In genomic region chr21:36159356-36159921, GRCh38 we compare ENCODE assay signal across 20 cellular contexts. TPM values are rescaled to one million over a fixed set of nuclear protein-coding genes. Genes with fewer than 3 reads are reported as not detected.
DNase-seq lines count a peak whose midpoint lies in the region; ATAC-seq and TF ChIP-seq lines count a peak whose summit lies in the region.
"Had no signal": no experiment of that assay in that cellular context is flagged by ENCODE, and none has a peak within 500 bp of the region (broad histone marks: within the 10 kb centered on the region; RNA-seq: fewer than 3 reads in every experiment).

No MANE protein-coding gene starts in this region.

- peak overlapping the region; percentile 53 to 78 for H3K4me3 Mint-ChIP-seq in CD14-positive monocyte
- peak overlapping the region; percentile 40 for H3K4me3 Mint-ChIP-seq in natural killer cell
- H3K4me3 Mint-ChIP-seq: activated CD4-positive, alpha-beta memory T cell treated with anti-CD3 and anti-CD28 coated beads, Interleukin-2, amount 10 ng/mL, durations not matched to agents 7 days and 5 days; activated naive CD4-positive, alpha-beta T cell treated with anti-CD3 and anti-CD28 coated beads, Interleukin-2, amount 10 ng/mL, durations not matched to agents 7 days and 5 days; activated T-cell treated with anti-CD3 and anti-CD28 coated beads, Interleukin-2, amount 50 U/mL, for 24 hours; H9; stimulated activated naive CD8-positive, alpha-beta T cell treated with anti-CD3 and anti-CD28 coated beads, Interleukin-15, amount 100 ng/mL, for 72 hours had no signal

- H3K27me3 Mint-ChIP-seq in CD14-positive monocyte (ENCODE audit: low read depth in 3 of 3) (peaks cover 1 to 3% (median 2%) of the 10 kb centered on the region in 3 donors), natural killer cell (ENCODE audit: low read depth in 2 of 2) (no peaks in the 10 kb centered on the region)
- H3K27me3 Mint-ChIP-seq: activated T-cell treated with anti-CD3 and anti-CD28 coated beads, Interleukin-2, amount 50 U/mL, for 24 hours; stimulated activated naive CD8-positive, alpha-beta T cell treated with anti-CD3 and anti-CD28 coated beads, Interleukin-15, amount 100 ng/mL, for 72 hours had no signal

- peaks cover 71% of the 10 kb centered on the region for H3K4me1 Mint-ChIP-seq in CD14-positive monocyte
- peaks cover 30 to 40% of the 10 kb centered on the region in 2 donors for H3K4me1 Mint-ChIP-seq in natural killer cell

- no peak for TF ChIP-seq POLR2A in erythroblast (IDR thresholded peaks at IDR 0.05; ENCODE audit: low read length)

- H3K9me3 Mint-ChIP-seq in CD14-positive monocyte (peaks cover 0 to 2% (median 0%) of the 10 kb centered on the region in 7 donors), natural killer cell (no peaks in the 10 kb centered on the region)
- H3K9me3 Mint-ChIP-seq: activated CD4-positive, alpha-beta memory T cell treated with anti-CD3 and anti-CD28 coated beads, Interleukin-2, amount 10 ng/mL, durations not matched to agents 7 days and 5 days; activated naive CD4-positive, alpha-beta T cell treated with anti-CD3 and anti-CD28 coated beads, Interleukin-2, amount 10 ng/mL, durations not matched to agents 7 days and 5 days; activated T-cell treated with anti-CD3 and anti-CD28 coated beads, Interleukin-2, amount 50 U/mL, for 24 hours; H9; stimulated activated naive CD8-positive, alpha-beta T cell treated with anti-CD3 and anti-CD28 coated beads, Interleukin-15, amount 100 ng/mL, for 72 hours had no signal

- no peak for ATAC-seq in natural killer cell
- ATAC-seq in HG02938 (IDR thresholded peaks at IDR 0.05; ENCODE audit: unreplicated experiment) = no peak
- ATAC-seq: sciatic nerve; stimulated activated naive CD8-positive, alpha-beta T cell treated with anti-CD3 and anti-CD28 coated beads, Interleukin-15, amount 100 ng/mL, for 72 hours had no signal

- intact Hi-C loops in CD14-positive monocyte (cut with micrococcal nuclease) (loop anchor here (5.0 to 10.0 kb wide), 3 partner anchors 97 to 1105 kb away; partner anchors contain the start of genes MORC3 (in 1 of the 2), SETD4 (in 1 of the 2) and VPS26C (in 1 of the 2)), natural killer cell (cut with micrococcal nuclease) (no loop called here)

- H3K36me3 Mint-ChIP-seq in CD14-positive monocyte (peaks cover 14 to 24% of the 10 kb centered on the region in 2 donors), natural killer cell (no peaks in the 10 kb centered on the region)

- TF ChIP-seq CTCF in CD14-positive monocyte (IDR thresholded peaks at IDR 0.05) = no peak
- no peak for TF ChIP-seq CTCF in natural killer cell (IDR thresholded peaks at IDR 0.05)

- H3K27ac Mint-ChIP-seq in CD14-positive monocyte (peak overlapping the region; percentile 90 to 98 (median 95)), natural killer cell (no peak overlapping the region)
- H3K27ac Mint-ChIP-seq: activated CD4-positive, alpha-beta memory T cell treated with anti-CD3 and anti-CD28 coated beads, Interleukin-2, amount 10 ng/mL, durations not matched to agents 7 days and 5 days; activated naive CD4-positive, alpha-beta T cell treated with anti-CD3 and anti-CD28 coated beads, Interleukin-2, amount 10 ng/mL, durations not matched to agents 7 days and 5 days; activated T-cell treated with anti-CD3 and anti-CD28 coated beads, Interleukin-2, amount 50 U/mL, for 24 hours; H9; stimulated activated naive CD8-positive, alpha-beta T cell treated with anti-CD3 and anti-CD28 coated beads, Interleukin-15, amount 100 ng/mL, for 72 hours had no signal

- DNase-seq in CD14-positive monocyte (ENCODE audit: low spot score) (no peak), MV-4-11 (lab: John Stamatoyannopoulos, UW) (peak; percentile 91), amniotic epithelial cell (ENCODE audit: low read depth) (peak; percentile 41), natural killer cell (no peak), NCI-H1092 treated with DMSO at 0.1 percent for 48 hours (lab: John Stamatoyannopoulos, UW) (no peak), erythroblast (lab: John Stamatoyannopoulos, UW) (no peak), globus pallidus (ENCODE audit: low spot score) (no peak)
- DNase-seq: activated CD4-positive, alpha-beta memory T cell treated with anti-CD3 and anti-CD28 coated beads, Interleukin-2, amount 10 ng/mL, durations not matched to agents 7 days and 5 days; activated naive CD4-positive, alpha-beta T cell treated with anti-CD3 and anti-CD28 coated beads, Interleukin-2, amount 10 ng/mL, durations not matched to agents 7 days and 5 days; activated T-cell treated with anti-CD3 and anti-CD28 coated beads, Interleukin-2, amount 50 U/mL, for 24 hours; foreskin fibroblast; H9; Kasumi-1; NCI-H1436 treated with DMSO at 0.1 percent for 48 hours; NCI-H226; RPMI8226; stimulated activated naive CD8-positive, alpha-beta T cell treated with anti-CD3 and anti-CD28 coated beads, Interleukin-15, amount 100 ng/mL, for 72 hours; SW 1271 had no signal

RNA-seq across cellular contexts. Expression of gene DOP1B, which starts 2.8 kb away (rescaled TPM):
- polyA plus RNA-seq in CD14-positive monocyte = 10 to 100 TPM in 1 of 2 donors, 1 to 10 TPM in 1; 6.0 to 11.0 TPM
- total RNA-seq in natural killer cell = 10 to 100 TPM; 29.5 to 32.1 (median 31.9) TPM

RNA-seq across cellular contexts. Expression of gene CBR3, which starts 24.6 kb away (rescaled TPM):
- polyA plus RNA-seq in CD14-positive monocyte = under 1 TPM; 0.32 to 0.40 TPM
- total RNA-seq in natural killer cell = 1 to 10 TPM in 2 of 3 donors, under 1 TPM in 1; 0.95 to 1.5 (median 1.2) TPM

Comparison
In these comparisons a context has a peak if more than half of its experiments do, and no peak if none do; other contexts are left out.
1. DNase-seq: peak in MV-4-11 (single experiment) and amniotic epithelial cell (single experiment); none in CD14-positive monocyte (single experiment), natural killer cell (single experiment), NCI-H1092 treated with DMSO at 0.1 percent for 48 hours (single experiment), erythroblast (0 of 2) and globus pallidus (single experiment).
2. H3K27ac Mint-ChIP-seq: peak in CD14-positive monocyte (7 of 7); none in natural killer cell (0 of 2).